ENCODE assay signal across 16 cellular contexts in genomic region chr12:64694130-64695078, GRCh38.
DNase-seq lines count a peak whose midpoint lies in the region; ATAC-seq, FAIRE-seq and TF ChIP-seq lines count a peak whose summit lies in the region.
"Had no signal": no experiment of that assay in that cellular context is flagged by ENCODE, and none has a peak within 500 bp of the region (broad histone marks: within the 10 kb centered on the region; RNA-seq: fewer than 3 reads in every experiment).

No MANE protein-coding gene starts in this region.

- H3K4me3 Mint-ChIP-seq in CD8-positive, alpha-beta T cell = peak overlapping the region; percentile 16
- no peak overlapping the region for H3K4me3 Mint-ChIP-seq in activated T-helper 2 cell treated with anti-CD3 and anti-CD28 coated beads, Interferon-gamma antibody, Interleukin-2, Interleukin-4, amounts not matched to agents 10 μg/mL and 5 μg/mL and 100 μg/mL, durations not matched to agents 14 hours and 24 hours and 36 hours (ENCODE audit: low read depth)

- POLR2A ChIA-PET in A549 (lab: Yijun Ruan, JAX) = interaction anchor here (2.2 kb wide), 1 partner anchor 85 kb away, joined by 12 read pairs; no protein-coding TSS in a partner anchor
- POLR2A ChIA-PET in CD8-positive, alpha-beta T cell (lab: Charles Lee) = interaction anchor here (0.8 to 3.2 kb wide), 10 partner anchors 8 to 145 kb away, joined by 3 to 13 read pairs (median 6); partner anchors contain the start of gene RASSF3

- no peaks in the 10 kb centered on the region for H3K27me3 ChIP-seq in CD8-positive, alpha-beta T cell (ENCODE audit: insufficient read depth, low read length)
- no peaks in the 10 kb centered on the region for H3K27me3 ChIP-seq in muscle layer of duodenum (ENCODE audit: low read depth, low read length)
- H3K27me3 ChIP-seq: dorsolateral prefrontal cortex, suprapubic skin had no signal

- no peak for TF ChIP-seq EP300 in A549 (IDR thresholded peaks at IDR 0.05)

- TF ChIP-seq POLR2A in A549 (IDR thresholded peaks at IDR 0.05; ENCODE audit: low read length) = no peak

- H3K36me3 ChIP-seq in CD8-positive, alpha-beta T cell (ENCODE audit: insufficient read depth, low read length) = peaks cover 21% of the 10 kb centered on the region
- peaks cover 6 to 10% of the 10 kb centered on the region in 2 donors for H3K36me3 ChIP-seq in muscle layer of duodenum (ENCODE audit: control insufficient read depth in 1 of 2, insufficient read depth in 2 of 2, low read length in 2 of 2)

- peaks cover 22% of the 10 kb centered on the region for H3K4me1 ChIP-seq in A549
- H3K4me1 ChIP-seq in CD8-positive, alpha-beta T cell (ENCODE audit: insufficient read depth, low read length) = peaks cover 85% of the 10 kb centered on the region
- H3K4me1 ChIP-seq in muscle layer of duodenum (ENCODE audit: control insufficient read depth in 1 of 2, insufficient read depth in 2 of 2, low read length in 2 of 2) = peaks cover 5 to 43% of the 10 kb centered on the region in 2 donors
- H3K4me1 ChIP-seq: suprapubic skin had no signal

- H3K36me3 Mint-ChIP-seq in CD8-positive, alpha-beta T cell = peaks cover 63% of the 10 kb centered on the region
- peaks cover 48% of the 10 kb centered on the region for H3K36me3 Mint-ChIP-seq in activated T-helper 2 cell treated with anti-CD3 and anti-CD28 coated beads, Interferon-gamma antibody, Interleukin-2, Interleukin-4, amounts not matched to agents 10 μg/mL and 5 μg/mL and 100 μg/mL, durations not matched to agents 14 hours and 24 hours and 36 hours (ENCODE audit: low read depth)

- CTCF ChIA-PET in A549 (lab: Yijun Ruan, JAX) = interaction anchor here (0.6 to 12.2 kb wide), 17 partner anchors 10 to 748 kb away, joined by 3 to 342 read pairs (median 4); partner anchors contain the start of gene RASSF3
- CTCF ChIA-PET in CD8-positive, alpha-beta T cell (lab: Charles Lee) = interaction anchor here (0.9 to 21.6 kb wide), 13 partner anchors 9 to 160 kb away, joined by 3 to 317 read pairs (median 4); no protein-coding TSS in a partner anchor

- H3K4me2 ChIP-seq in A549 = no peak overlapping the region

- peak overlapping the region; percentile 91 for H3K27ac Mint-ChIP-seq in CD8-positive, alpha-beta T cell
- peak overlapping the region; percentile 31 for H3K27ac Mint-ChIP-seq in activated T-helper 2 cell treated with anti-CD3 and anti-CD28 coated beads, Interferon-gamma antibody, Interleukin-2, Interleukin-4, amounts not matched to agents 10 μg/mL and 5 μg/mL and 100 μg/mL, durations not matched to agents 14 hours and 24 hours and 36 hours

- peak in 1 of 2 experiments; percentile 18; a peak in 2 of 5 replicates for TF ChIP-seq RAD21 in A549 (conservative IDR thresholded peaks at IDR 0.05 in 1 of 2, IDR thresholded peaks at IDR 0.05 in 1 of 2)

- no peaks in the 10 kb centered on the region for H3K9me3 Mint-ChIP-seq in CD8-positive, alpha-beta T cell
- no peaks in the 10 kb centered on the region for H3K9me3 Mint-ChIP-seq in activated T-helper 2 cell treated with anti-CD3 and anti-CD28 coated beads, Interferon-gamma antibody, Interleukin-2, Interleukin-4, amounts not matched to agents 10 μg/mL and 5 μg/mL and 100 μg/mL, durations not matched to agents 14 hours and 24 hours and 36 hours

- H3K4me3 ChIP-seq in A549 = no peak overlapping the region
- no peak overlapping the region for H3K4me3 ChIP-seq in CD8-positive, alpha-beta T cell (ENCODE audit: low read depth, low read length)
- H3K4me3 ChIP-seq in muscle layer of duodenum (ENCODE audit: low read depth in 1 of 2, low read length in 2 of 2) = no peak overlapping the region
- H3K4me3 ChIP-seq: dorsolateral prefrontal cortex, suprapubic skin had no signal

- no peak for TF ChIP-seq CTCF in A549 (IDR thresholded peaks at IDR 0.05)
- TF ChIP-seq CTCF in CD8-positive, alpha-beta T cell (IDR thresholded peaks at IDR 0.05) = no peak

- WGBS in A549 (ENCODE audit: missing lambda C conversion rate) = 82% methylated on average over 18 of the region's 18 CpGs

- DNase-seq in A549 (ENCODE audit: low read depth in 1 of 2, low spot score in 1 of 2) = no peak
- no peak for DNase-seq in CD8-positive, alpha-beta T cell
- DNase-seq in activated T-helper 2 cell treated with anti-CD3 and anti-CD28 coated beads, Interferon-gamma antibody, Interleukin-2, Interleukin-4, amounts not matched to agents 10 μg/mL and 5 μg/mL and 100 μg/mL, durations not matched to agents 14 hours and 24 hours and 36 hours (ENCODE audit: low spot score) = no peak
- DNase-seq in SKM-1 (lab: John Stamatoyannopoulos, UW; ENCODE audit: unreplicated experiment) = no peak
- no peak for DNase-seq in HuH-7 (ENCODE audit: low spot score)
- no peak for DNase-seq in superior temporal gyrus (ENCODE audit: extremely low spot score)
- DNase-seq in NCI-H1092 (lab: John Stamatoyannopoulos, UW) = no peak
- DNase-seq: activated CD4-positive, alpha-beta T cell treated with anti-CD3 and anti-CD28 coated beads, Interleukin-2, amount 50 U/mL, for 1 hour; dorsolateral prefrontal cortex; NK-92 treated with Interleukin-12 subunit alpha and Interleukin-12 subunit beta, amount 100 ng/mL, for 24 hours; right cardiac atrium; stimulated activated CD4-positive, alpha-beta T cell treated with anti-CD3 and anti-CD28 coated beads, Interleukin-4, amount 100 ng/mL, for 4 hours had no signal

- H3K9me3 ChIP-seq in A549 (no peaks in the 10 kb centered on the region), muscle layer of duodenum (ENCODE audit: control insufficient read depth in 1 of 2, low read length in 2 of 2) (no peaks in the 10 kb centered on the region)
- H3K9me3 ChIP-seq in CD8-positive, alpha-beta T cell (ENCODE audit: low read length) = no peaks in the 10 kb centered on the region
- H3K9me3 ChIP-seq: suprapubic skin had no signal

- H3K27ac ChIP-seq in A549 (peak overlapping the region in 1 of 2 experiments; percentile 29; a peak in 2 of 6 replicates), muscle layer of duodenum (ENCODE audit: low read length) (peak overlapping the region; percentile 2)
- no peak overlapping the region for H3K27ac ChIP-seq in CD8-positive, alpha-beta T cell (ENCODE audit: low read depth, low read length)
- H3K27ac ChIP-seq: dorsolateral prefrontal cortex, suprapubic skin had no signal

- peak; percentile 48 to 52; a peak in 4 of 6 replicates for ATAC-seq in A549
- no peak for ATAC-seq in CD8-positive, alpha-beta T cell
- ATAC-seq: HepG2, SK-N-SH treated with all-trans-retinoic acid at 6 μM for 48 hours had no signal

- no peaks in the 10 kb centered on the region for H3K27me3 Mint-ChIP-seq in CD8-positive, alpha-beta T cell (ENCODE audit: low read depth)
- no peaks in the 10 kb centered on the region for H3K27me3 Mint-ChIP-seq in activated T-helper 2 cell treated with anti-CD3 and anti-CD28 coated beads, Interferon-gamma antibody, Interleukin-2, Interleukin-4, amounts not matched to agents 10 μg/mL and 5 μg/mL and 100 μg/mL, durations not matched to agents 14 hours and 24 hours and 36 hours (ENCODE audit: low read depth)

- intact Hi-C loops in CD8-positive, alpha-beta T cell (cut with DNase I, micrococcal nuclease) = loop anchor here (5.0 kb wide), 2 partner anchors 37 to 237 kb away; no protein-coding TSS in a partner anchor
- intact Hi-C loops in activated T-helper 2 cell treated with anti-CD3 and anti-CD28 coated beads, Interferon-gamma antibody, Interleukin-2, Interleukin-4, amounts not matched to agents 10 μg/mL and 5 μg/mL and 100 μg/mL, durations not matched to agents 14 hours and 24 hours and 36 hours (cut with micrococcal nuclease) = loop anchor here (5.0 kb wide), 1 partner anchor 32 kb away; no protein-coding TSS in a partner anchor

- no peak for FAIRE-seq in A549 (lab: Jason Lieb, UNC)
- FAIRE-seq: HepG2 had no signal

- H3K4me1 Mint-ChIP-seq in CD8-positive, alpha-beta T cell (ENCODE audit: low read depth) = peaks cover 72% of the 10 kb centered on the region
- H3K4me1 Mint-ChIP-seq in activated T-helper 2 cell treated with anti-CD3 and anti-CD28 coated beads, Interferon-gamma antibody, Interleukin-2, Interleukin-4, amounts not matched to agents 10 μg/mL and 5 μg/mL and 100 μg/mL, durations not matched to agents 14 hours and 24 hours and 36 hours (ENCODE audit: low read depth) = peaks cover 25% of the 10 kb centered on the region

TF ChIP-seq in A549, 52 proteins besides CTCF, POLR2A, EP300 and RAD21:
- no peak for TF ChIP-seq PBX3 (IDR thresholded peaks at IDR 0.05)
- TF ChIP-seq MYC (IDR thresholded peaks at IDR 0.05; ENCODE audit: borderline replicate concordance, low read length) = no peak
- TF ChIP-seq HOXB13 (CRISPR knock-in tag; IDR thresholded peaks at IDR 0.05; ENCODE audit: low read depth) = no peak
- no peak for TF ChIP-seq KDM5A (IDR thresholded peaks at IDR 0.05)
- no peak for TF ChIP-seq RFX5 (IDR thresholded peaks at IDR 0.05)
- TF ChIP-seq HES2 (IDR thresholded peaks at IDR 0.05) = no peak
- no peak for TF ChIP-seq ZSCAN20 (CRISPR knock-in tag; IDR thresholded peaks at IDR 0.05)
- no peak for TF ChIP-seq ZNF302 (CRISPR knock-in tag; IDR thresholded peaks at IDR 0.05)
- no peak for TF ChIP-seq FOXS1 (CRISPR knock-in tag; IDR thresholded peaks at IDR 0.05)
- no peak for TF ChIP-seq EHMT2 (IDR thresholded peaks at IDR 0.05; ENCODE audit: low read depth)
- no peak for TF ChIP-seq MAFK (IDR thresholded peaks at IDR 0.05; ENCODE audit: partially characterized antibody)
- TF ChIP-seq GATA3 (IDR thresholded peaks at IDR 0.05; ENCODE audit: borderline replicate concordance) = no peak
